ENCODE assay signal across 12 cellular contexts in genomic region chr6:10655508-10656055, GRCh38. TPM values are rescaled to one million over a fixed set of nuclear protein-coding genes. Genes with fewer than 3 reads are reported as not detected.
DNase-seq lines count a peak whose midpoint lies in the region; ATAC-seq and FAIRE-seq lines count a peak whose summit lies in the region.
"Had no signal": no experiment of that assay in that cellular context is flagged by ENCODE, and none has a peak within 500 bp of the region (broad histone marks: within the 10 kb centered on the region; RNA-seq: fewer than 3 reads in every experiment).

No MANE protein-coding gene starts in this region.

- peak; percentile 63 for ATAC-seq in naive thymus-derived CD4-positive, alpha-beta T cell
- ATAC-seq in left ventricle myocardium superior (no peak), HG03095 (IDR thresholded peaks at IDR 0.05; ENCODE audit: unreplicated experiment) (no peak)

- peak overlapping the region; percentile 53 for H3K27ac Mint-ChIP-seq in T-helper 1 cell treated with Interleukin-12 subunit alpha and Interleukin-12 subunit beta and Interleukin-4 antibody, amounts not matched to agents 30 μg/mL and 1 μg/mL, for 36 hours
- H3K27ac Mint-ChIP-seq in naive thymus-derived CD4-positive, alpha-beta T cell = peak overlapping the region in 1 of 9 donors; percentile 20

- no peaks in the 10 kb centered on the region for H3K36me3 Mint-ChIP-seq in T-helper 1 cell treated with Interleukin-12 subunit alpha and Interleukin-12 subunit beta and Interleukin-4 antibody, amounts not matched to agents 30 μg/mL and 1 μg/mL, for 36 hours (ENCODE audit: low read depth)
- no peaks in the 10 kb centered on the region for H3K36me3 Mint-ChIP-seq in naive thymus-derived CD4-positive, alpha-beta T cell

- no peaks in the 10 kb centered on the region for H3K36me3 ChIP-seq in naive thymus-derived CD4-positive, alpha-beta T cell (ENCODE audit: control insufficient read depth in 2 of 3, insufficient read depth in 3 of 3, low read length in 3 of 3)
- H3K36me3 ChIP-seq: tibial artery had no signal

- no peak overlapping the region for H3K27ac ChIP-seq in naive thymus-derived CD4-positive, alpha-beta T cell (ENCODE audit: low read depth, low read length)
- H3K27ac ChIP-seq: coronary artery, tibial artery had no signal

- intact Hi-C loops in naive thymus-derived CD4-positive, alpha-beta T cell (cut with micrococcal nuclease) = loop anchor here in 1 of 2 donors (1.0 to 2.0 kb wide), 2 partner anchors 39 to 67 kb away; partner anchors contain the start of genes C6orf52, PAK1IP1 and TMEM14C
- intact Hi-C loops in left ventricle myocardium superior (cut with micrococcal nuclease) = no loop called here

- H3K4me1 ChIP-seq in naive thymus-derived CD4-positive, alpha-beta T cell (ENCODE audit: control insufficient read depth in 2 of 2, insufficient read depth in 2 of 2, low read length in 2 of 2) = peaks cover 5 to 8% of the 10 kb centered on the region in 2 donors
- H3K4me1 ChIP-seq: tibial artery had no signal

- no peaks in the 10 kb centered on the region for H3K27me3 Mint-ChIP-seq in T-helper 1 cell treated with Interleukin-12 subunit alpha and Interleukin-12 subunit beta and Interleukin-4 antibody, amounts not matched to agents 30 μg/mL and 1 μg/mL, for 36 hours (ENCODE audit: low read depth)
- peaks cover 9 to 50% (median 32%) of the 10 kb centered on the region in 5 donors for H3K27me3 Mint-ChIP-seq in naive thymus-derived CD4-positive, alpha-beta T cell

- peaks cover 19% of the 10 kb centered on the region for H3K4me1 Mint-ChIP-seq in T-helper 1 cell treated with Interleukin-12 subunit alpha and Interleukin-12 subunit beta and Interleukin-4 antibody, amounts not matched to agents 30 μg/mL and 1 μg/mL, for 36 hours (ENCODE audit: low read depth)
- peaks cover 0 to 21% (median 11%) of the 10 kb centered on the region in 7 donors for H3K4me1 Mint-ChIP-seq in naive thymus-derived CD4-positive, alpha-beta T cell

- FAIRE-seq in GM19239 (lab: Jason Lieb, UNC) = peak; percentile 42

- CTCF ChIA-PET in naive thymus-derived CD4-positive, alpha-beta T cell (lab: Charles Lee) = no interaction called here

- H3K9me3 Mint-ChIP-seq in T-helper 1 cell treated with Interleukin-12 subunit alpha and Interleukin-12 subunit beta and Interleukin-4 antibody, amounts not matched to agents 30 μg/mL and 1 μg/mL, for 36 hours = no peaks in the 10 kb centered on the region
- peaks cover 0 to 8% (median 0%) of the 10 kb centered on the region in 11 donors for H3K9me3 Mint-ChIP-seq in naive thymus-derived CD4-positive, alpha-beta T cell

- H3K9me3 ChIP-seq in naive thymus-derived CD4-positive, alpha-beta T cell (ENCODE audit: control insufficient read depth in 2 of 3, low read length in 3 of 3) = no peaks in the 10 kb centered on the region
- H3K9me3 ChIP-seq: tibial artery had no signal

- H3K4me3 Mint-ChIP-seq in T-helper 1 cell treated with Interleukin-12 subunit alpha and Interleukin-12 subunit beta and Interleukin-4 antibody, amounts not matched to agents 30 μg/mL and 1 μg/mL, for 36 hours = peak overlapping the region; percentile 61
- peak overlapping the region in 4 of 10 donors; percentile 4 to 71 (median 38) for H3K4me3 Mint-ChIP-seq in naive thymus-derived CD4-positive, alpha-beta T cell

- no peaks in the 10 kb centered on the region for H3K27me3 ChIP-seq in naive thymus-derived CD4-positive, alpha-beta T cell (ENCODE audit: control insufficient read depth in 2 of 2, insufficient read depth in 2 of 2, low read length in 2 of 2)

- POLR2A ChIA-PET in naive thymus-derived CD4-positive, alpha-beta T cell (lab: Charles Lee) = no interaction called here

- DNase-seq in NOMO-1 (lab: John Stamatoyannopoulos, UW; ENCODE audit: unreplicated experiment in 2 of 2) (peak; percentile 25 to 59), NOMO-1 treated with dmso at 0.1 percent for 144 hours (lab: John Stamatoyannopoulos, UW; ENCODE audit: unreplicated experiment) (no peak), GM19239 (ENCODE audit: insufficient read length, low spot score) (peak; percentile 13), left ventricle myocardium superior (no peak), retina (no peak)
- DNase-seq in naive thymus-derived CD4-positive, alpha-beta T cell = peak in 6 of 9 donors; percentile 3 to 32 (median 20)
- DNase-seq: DMS153, NCI-H1048, tibial artery had no signal

- no peak overlapping the region for H3K4me3 ChIP-seq in naive thymus-derived CD4-positive, alpha-beta T cell (ENCODE audit: low read length)
- H3K4me3 ChIP-seq: coronary artery, tibial artery had no signal

RNA-seq across cellular contexts. Expression of gene C6orf52, which starts 38.8 kb away (rescaled TPM):
- 1 to 10 TPM in 2 of 5 experiments, not detected in 3; 1.2 to 1.9 TPM for total RNA-seq in naive thymus-derived CD4-positive, alpha-beta T cell
- polyA plus RNA-seq in naive thymus-derived CD4-positive, alpha-beta T cell = 1 to 10 TPM; 1.1 to 1.3 TPM
- total RNA-seq in left ventricle myocardium superior = not detected

RNA-seq across cellular contexts. Expression of gene PAK1IP1, which starts 39.2 kb away (rescaled TPM):
- 10 to 100 TPM in 1 of 5 experiments, 1 to 10 TPM in 4; 5.2 to 15.2 (median 8.0) TPM for total RNA-seq in naive thymus-derived CD4-positive, alpha-beta T cell
- polyA plus RNA-seq in naive thymus-derived CD4-positive, alpha-beta T cell = 10 to 100 TPM; 16.5 to 22.0 TPM
- 11.0 TPM for total RNA-seq in left ventricle myocardium superior

Comparison
In these comparisons a context has a peak if more than half of its experiments do, and no peak if none do; other contexts are left out.
1. DNase-seq: peak in NOMO-1 (2 of 2), GM19239 (single experiment) and naive thymus-derived CD4-positive, alpha-beta T cell (6 of 9); none in NOMO-1 treated with dmso at 0.1 percent for 144 hours (single experiment), left ventricle myocardium superior (single experiment) and retina (single experiment).